Comparison of ENCODE assay signal across 8 cellular contexts in the genomic region with DNA sequence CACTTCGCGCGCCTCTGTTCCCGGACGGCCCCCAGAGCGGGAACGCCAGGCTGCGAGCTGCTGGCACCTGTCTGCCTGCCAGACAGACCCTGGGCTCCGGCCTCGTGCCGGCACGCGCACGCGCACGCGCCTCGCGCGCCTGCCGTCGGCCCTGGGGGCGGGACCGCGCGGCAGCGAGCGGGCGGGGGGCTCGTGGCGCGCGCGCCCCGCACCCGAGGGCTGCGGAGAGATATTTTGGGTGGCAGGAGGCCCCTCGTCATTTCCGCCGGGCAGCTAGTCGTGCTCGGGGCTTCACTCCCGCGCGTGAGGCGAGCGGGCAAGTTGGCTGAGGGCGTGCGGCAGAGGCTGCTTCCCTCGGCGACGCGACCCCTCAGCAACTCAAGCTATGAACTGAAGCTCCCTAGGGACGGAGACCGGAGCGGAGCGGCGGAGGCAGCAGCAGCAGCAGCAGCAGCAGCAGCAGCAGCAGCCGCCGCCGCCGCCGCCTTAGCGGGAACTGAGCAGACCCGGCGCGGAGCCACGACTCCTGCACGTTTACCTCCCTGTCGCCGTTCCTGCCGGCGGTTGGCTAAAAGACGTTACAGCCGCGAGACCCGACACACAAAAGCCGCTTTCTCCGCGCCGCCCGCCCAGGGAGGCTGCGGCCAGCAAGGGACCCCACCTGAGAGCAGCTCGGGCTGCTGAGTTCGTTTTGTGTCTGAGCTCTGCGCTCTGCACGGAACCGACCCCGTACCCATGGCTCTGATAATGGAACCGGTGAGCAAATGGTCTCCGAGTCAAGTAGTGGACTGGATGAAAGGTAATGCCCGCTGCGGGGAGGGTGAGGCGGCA. TPM values are rescaled to one million over a fixed set of nuclear protein-coding genes. Genes with fewer than 3 reads are reported as not detected.
A peak's percentile ranks its signal among the peaks of the same experiment; 100 is the strongest.
DNase-seq lines count a peak whose midpoint lies in the region; ATAC-seq and TF ChIP-seq lines count a peak whose summit lies in the region.

A gene (plus strand): TSS at position 256 of the 831 bp plus-strand sequence. CDS start 480 bp downstream, at position 736.

- H3K36me3 Mint-ChIP-seq in endothelial cell (ENCODE audit: low read depth, unreplicated experiment) = no peaks in the 10 kb centered on the region
- no peaks in the 10 kb centered on the region for H3K36me3 Mint-ChIP-seq in natural killer cell

- peak within 1 kb of the TSS; percentile 64 for H3K27ac Mint-ChIP-seq in endothelial cell (ENCODE audit: unreplicated experiment)
- H3K27ac Mint-ChIP-seq in natural killer cell = peak within 1 kb of the TSS in 1 of 2 donors; percentile 74

- H3K4me3 Mint-ChIP-seq in endothelial cell (ENCODE audit: unreplicated experiment) (peak within 1 kb of the TSS; percentile 88), natural killer cell (peak within 1 kb of the TSS; percentile 80)

- H3K9me3 Mint-ChIP-seq in endothelial cell (ENCODE audit: unreplicated experiment) (no peaks in the 10 kb centered on the region), natural killer cell (no peaks in the 10 kb centered on the region)

- DNase-seq in SIG-M5 treated with dmso at 0.1 percent for 504 hours (lab: John Stamatoyannopoulos, UW; ENCODE audit: unreplicated experiment) = peak; percentile 14
- DNase-seq in SIG-M5 (lab: John Stamatoyannopoulos, UW) = no peak
- peak; percentile 65 to 90 for DNase-seq in NCI-H446 (lab: John Stamatoyannopoulos, UW)
- DNase-seq in activated CD8-positive, alpha-beta memory T cell treated with anti-CD3 and anti-CD28 coated beads for 24 hours = peak; percentile 83
- DNase-seq in endothelial cell (ENCODE audit: low spot score) = peak; percentile 61
- DNase-seq in natural killer cell = peak; percentile 35
- peak; percentile 76 for DNase-seq in stimulated activated naive CD8-positive, alpha-beta T cell treated with anti-CD3 and anti-CD28 coated beads, Interleukin-15, Interleukin-2, amounts not matched to agents 100 U/mL and 50 U/mL, for 24 hours

- TF ChIP-seq CTCF in endothelial cell (IDR thresholded peaks at IDR 0.05; ENCODE audit: unreplicated experiment) (no peak), natural killer cell (IDR thresholded peaks at IDR 0.05) (no peak)

- H3K27me3 Mint-ChIP-seq in endothelial cell (ENCODE audit: unreplicated experiment) (peaks cover 3% of the 10 kb centered on the region), natural killer cell (ENCODE audit: low read depth in 2 of 2) (peaks cover 5 to 9% of the 10 kb centered on the region in 2 donors)

- H3K4me1 Mint-ChIP-seq in endothelial cell (ENCODE audit: unreplicated experiment) (no peaks in the 10 kb centered on the region), natural killer cell (no peaks in the 10 kb centered on the region)

- intact Hi-C loops in natural killer cell (cut with micrococcal nuclease) = no loop called here

- peak; percentile 71 for ATAC-seq in HG03097 (IDR thresholded peaks at IDR 0.05; ENCODE audit: low FRiP score, unreplicated experiment)
- peak; percentile 67 to 71 (median 67) for ATAC-seq in natural killer cell
- peak; percentile 83 for ATAC-seq in stimulated activated naive CD8-positive, alpha-beta T cell treated with anti-CD3 and anti-CD28 coated beads, Interleukin-15, Interleukin-2, amounts not matched to agents 100 U/mL and 50 U/mL, for 24 hours

RNA-seq across cellular contexts. Expression of the gene that starts here (rescaled TPM):
- total RNA-seq in endothelial cell (ENCODE audit: unreplicated experiment) (1.1 TPM), natural killer cell (1 to 10 TPM; 1.8 to 2.2 (median 1.8) TPM)
